23 cellular contexts compared by ENCODE assay signal in the genomic region with DNA sequence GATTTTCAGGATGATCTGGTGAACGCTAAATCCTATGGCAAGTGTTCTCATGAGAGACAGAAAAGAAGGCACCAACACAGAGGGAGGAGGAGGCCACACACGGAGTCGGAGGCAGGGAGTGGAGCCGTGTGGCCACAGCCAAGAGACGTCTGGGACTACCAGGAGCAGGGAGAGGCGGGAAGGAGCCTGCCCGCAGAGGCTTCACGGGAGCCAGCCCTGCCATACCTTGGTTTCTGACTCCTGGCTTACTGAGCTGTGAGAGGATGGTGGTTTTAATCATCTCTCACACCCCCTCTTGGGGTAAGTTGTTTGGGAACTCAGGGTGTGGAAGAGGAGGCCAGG. TPM values are rescaled to one million over a fixed set of nuclear protein-coding genes. Genes with fewer than 3 reads are reported as not detected.
"Had no signal": no experiment of that assay in that cellular context is flagged by ENCODE, and none has a peak within 500 bp of the region (broad histone marks: within the 10 kb centered on the region; RNA-seq: fewer than 3 reads in every experiment).

No MANE protein-coding gene starts in this region.

- H3K4me3 ChIP-seq: coronary artery, heart left ventricle, thyroid gland had no signal

- H3K36me3 Mint-ChIP-seq: activated naive CD8-positive, alpha-beta T cell treated with anti-CD3 and anti-CD28 coated beads, Interleukin-2, amount 10 ng/mL, durations not matched to agents 7 days and 5 days; memory B cell; naive B cell had no signal

- H3K27me3 Mint-ChIP-seq: activated CD4-positive, alpha-beta memory T cell treated with anti-CD3 and anti-CD28 coated beads, Interleukin-2, amount 10 ng/mL, durations not matched to agents 7 days and 5 days; activated naive CD8-positive, alpha-beta T cell treated with anti-CD3 and anti-CD28 coated beads, Interleukin-2, amount 10 ng/mL, durations not matched to agents 7 days and 5 days; naive B cell; stimulated activated naive CD8-positive, alpha-beta T cell treated with anti-CD3 and anti-CD28 coated beads, Interleukin-15, Interleukin-2, amounts not matched to agents 100 ng/mL and 50 ng/mL, for 24 hours had no signal

- H3K9me3 ChIP-seq: heart left ventricle, thyroid gland had no signal

- H3K36me3 ChIP-seq: heart left ventricle, thyroid gland had no signal

- H3K27ac ChIP-seq: coronary artery, heart left ventricle, thyroid gland had no signal

- ATAC-seq: activated T-cell treated with anti-CD3 and anti-CD28 coated beads, Interleukin-2, amount 50 U/mL, for 72 hours; heart left ventricle had no signal

- H3K4me1 ChIP-seq: heart left ventricle, thyroid gland had no signal

- H3K4me3 Mint-ChIP-seq: activated CD4-positive, alpha-beta memory T cell treated with anti-CD3 and anti-CD28 coated beads, Interleukin-2, amount 10 ng/mL, durations not matched to agents 7 days and 5 days; activated naive CD4-positive, alpha-beta T cell treated with anti-CD3 and anti-CD28 coated beads for 36 hours; activated naive CD8-positive, alpha-beta T cell treated with anti-CD3 and anti-CD28 coated beads, Interleukin-2, amount 10 ng/mL, durations not matched to agents 7 days and 5 days; activated T-cell treated with anti-CD3 and anti-CD28 coated beads, Interleukin-2, amount 50 U/mL, for 72 hours; memory B cell; naive B cell; stimulated activated naive CD8-positive, alpha-beta T cell treated with anti-CD3 and anti-CD28 coated beads, Interleukin-15, Interleukin-2, amounts not matched to agents 100 ng/mL and 50 ng/mL, for 24 hours; T-helper 1 cell treated with Interleukin-12 subunit alpha and Interleukin-12 subunit beta and Interleukin-4 antibody, amounts not matched to agents 30 μg/mL and 1 μg/mL, for 36 hours had no signal

- DNase-seq: activated CD4-positive, alpha-beta memory T cell treated with anti-CD3 and anti-CD28 coated beads, Interleukin-2, amount 10 ng/mL, durations not matched to agents 7 days and 5 days; activated CD4-positive, CD25-positive, alpha-beta regulatory T cell; activated effector memory CD4-positive, alpha-beta T cell treated with Interleukin-2 at 50 U/mL for 16 hours; activated naive CD4-positive, alpha-beta T cell treated with anti-CD3 and anti-CD28 coated beads for 36 hours; activated naive CD8-positive, alpha-beta T cell treated with anti-CD3 and anti-CD28 coated beads, Interleukin-2, amount 10 ng/mL, durations not matched to agents 7 days and 5 days; amniotic stem cell; cerebellar nuclear complex; left cardiac atrium; naive B cell; occipital lobe; retina; stimulated activated CD4-positive, alpha-beta T cell treated with anti-CD3 and anti-CD28 coated beads, Interleukin-12 subunit alpha, Interleukin-12 subunit beta, amount 100 ng/mL, for 4 hours; stimulated activated CD4-positive, alpha-beta T cell treated with anti-CD3 and anti-CD28 coated beads, Interleukin-4, amount 100 ng/mL, for 4 hours; substantia nigra had no signal

- H3K27ac Mint-ChIP-seq: activated CD4-positive, alpha-beta memory T cell treated with anti-CD3 and anti-CD28 coated beads, Interleukin-2, amount 10 ng/mL, durations not matched to agents 7 days and 5 days; activated naive CD4-positive, alpha-beta T cell treated with anti-CD3 and anti-CD28 coated beads for 36 hours; activated naive CD8-positive, alpha-beta T cell treated with anti-CD3 and anti-CD28 coated beads, Interleukin-2, amount 10 ng/mL, durations not matched to agents 7 days and 5 days; activated T-cell treated with anti-CD3 and anti-CD28 coated beads, Interleukin-2, amount 50 U/mL, for 72 hours; memory B cell; naive B cell; stimulated activated naive CD8-positive, alpha-beta T cell treated with anti-CD3 and anti-CD28 coated beads, Interleukin-15, Interleukin-2, amounts not matched to agents 100 ng/mL and 50 ng/mL, for 24 hours; T-helper 1 cell treated with Interleukin-12 subunit alpha and Interleukin-12 subunit beta and Interleukin-4 antibody, amounts not matched to agents 30 μg/mL and 1 μg/mL, for 36 hours had no signal

- H3K27me3 ChIP-seq: thyroid gland had no signal

- H3K4me1 Mint-ChIP-seq: activated naive CD8-positive, alpha-beta T cell treated with anti-CD3 and anti-CD28 coated beads, Interleukin-2, amount 10 ng/mL, durations not matched to agents 7 days and 5 days; memory B cell; naive B cell had no signal

RNA-seq across cellular contexts. Expression of a gene that starts 33.5 kb away (rescaled TPM):
- total RNA-seq: activated naive CD4-positive, alpha-beta T cell treated with anti-CD3 and anti-CD28 coated beads for 36 hours; activated naive CD8-positive, alpha-beta T cell treated with anti-CD3 and anti-CD28 coated beads, Interleukin-2, amount 10 ng/mL, durations not matched to agents 7 days and 5 days; activated T-cell treated with anti-CD3 and anti-CD28 coated beads, Interleukin-2, amount 50 U/mL, for 72 hours; lower leg skin; occipital lobe; thyroid gland had no signal
- polyA plus RNA-seq: heart left ventricle, neural cell had no signal

RNA-seq across cellular contexts. Expression of a gene that starts 45.8 kb away (rescaled TPM):
- total RNA-seq: activated naive CD4-positive, alpha-beta T cell treated with anti-CD3 and anti-CD28 coated beads for 36 hours; activated naive CD8-positive, alpha-beta T cell treated with anti-CD3 and anti-CD28 coated beads, Interleukin-2, amount 10 ng/mL, durations not matched to agents 7 days and 5 days; activated T-cell treated with anti-CD3 and anti-CD28 coated beads, Interleukin-2, amount 50 U/mL, for 72 hours had no signal
- polyA plus RNA-seq: neural cell had no signal
